ENCODE assay signal across 10 cellular contexts in the genomic region with DNA sequence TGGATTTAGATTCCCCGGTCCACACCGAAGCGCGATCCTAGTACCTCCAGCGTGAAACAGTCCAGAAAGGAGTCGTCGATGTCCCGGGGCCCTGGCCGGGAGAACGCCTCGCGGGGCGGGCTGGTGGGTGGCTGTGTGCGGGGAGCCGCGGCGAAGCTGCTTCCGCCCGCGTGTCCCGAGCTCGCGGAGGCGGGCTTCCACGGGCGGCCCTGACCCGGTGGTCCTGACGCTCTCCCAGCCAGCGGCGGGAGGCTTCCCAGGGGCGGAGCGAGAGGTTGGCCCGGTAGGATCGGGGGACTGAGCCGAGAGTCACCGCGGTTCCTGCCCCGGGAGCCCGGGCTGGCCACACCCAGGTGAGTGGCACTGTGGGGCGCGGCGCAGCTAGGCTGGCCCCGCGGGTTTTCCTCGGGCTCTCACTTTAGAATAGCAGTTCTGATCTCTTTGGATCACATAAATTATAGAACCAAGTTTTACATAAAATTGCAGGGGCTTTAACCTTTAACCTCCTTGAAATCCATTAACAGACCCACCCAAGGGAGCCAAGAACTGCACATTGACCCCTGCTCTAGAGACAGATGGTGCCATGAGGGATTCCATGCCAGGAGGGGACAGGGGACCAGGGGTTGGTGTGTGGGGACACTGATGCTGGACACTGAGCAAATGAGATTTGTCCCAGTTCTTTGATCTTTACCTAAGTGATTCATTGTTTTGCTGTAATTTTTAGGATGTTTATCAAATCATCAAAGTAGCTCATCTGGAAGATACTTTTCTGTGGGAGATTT. TPM values are rescaled to one million over a fixed set of nuclear protein-coding genes. Genes with fewer than 3 reads are reported as not detected.
A peak's percentile ranks its signal among the peaks of the same experiment; 100 is the strongest.
DNase-seq lines count a peak whose midpoint lies in the region; ATAC-seq and TF ChIP-seq lines count a peak whose summit lies in the region.
"Had no signal": no experiment of that assay in that cellular context is flagged by ENCODE, and none has a peak within 500 bp of the region (broad histone marks: within the 10 kb centered on the region; RNA-seq: fewer than 3 reads in every experiment).

No MANE protein-coding gene starts in this region.

- peaks cover 7% of the 10 kb centered on the region for H3K4me1 Mint-ChIP-seq in CD8-positive, alpha-beta T cell (ENCODE audit: low read depth)
- H3K4me1 Mint-ChIP-seq in activated CD4-positive, alpha-beta memory T cell treated with anti-CD3 and anti-CD28 coated beads for 36 hours (ENCODE audit: low read depth), result peaks cover 9% of the 10 kb centered on the region

- DNase-seq in CD8-positive, alpha-beta T cell, result no peak
- peak; percentile 18 for DNase-seq in activated CD4-positive, alpha-beta memory T cell treated with anti-CD3 and anti-CD28 coated beads for 36 hours
- DNase-seq in fibroblast of lung (ENCODE audit: low read depth in 2 of 2), result peak; percentile 15 to 33
- DNase-seq in omental fat pad (ENCODE audit: low spot score), result no peak
- no peak for DNase-seq in prostate gland (ENCODE audit: low spot score)
- DNase-seq in DMS153 treated with DMSO at 0.1 percent for 48 hours (lab: John Stamatoyannopoulos, UW; ENCODE audit: unreplicated experiment), result no peak
- DNase-seq in kidney glomerular epithelial cell (lab: John Stamatoyannopoulos, UW), result no peak
- no peak for DNase-seq in A172 (ENCODE audit: low spot score)

- H3K27me3 Mint-ChIP-seq in CD8-positive, alpha-beta T cell (ENCODE audit: low read depth), result peaks cover 52% of the 10 kb centered on the region
- peaks cover 41% of the 10 kb centered on the region for H3K27me3 Mint-ChIP-seq in activated CD4-positive, alpha-beta memory T cell treated with anti-CD3 and anti-CD28 coated beads for 36 hours

- CTCF ChIA-PET in CD8-positive, alpha-beta T cell (lab: Charles Lee), result interaction anchor here (0.7 kb wide), 1 partner anchor 16 kb away, joined by 3 read pairs; no protein-coding TSS in a partner anchor
- CTCF ChIA-PET in activated CD4-positive, alpha-beta memory T cell treated with anti-CD3 and anti-CD28 coated beads for 36 hours (lab: Charles Lee), result no interaction called here

- H3K79me2 ChIP-seq in fibroblast of lung (ENCODE audit: control insufficient read depth, insufficient read depth, low read length), result no peaks in the 10 kb centered on the region

- no peaks in the 10 kb centered on the region for H3K36me3 Mint-ChIP-seq in CD8-positive, alpha-beta T cell
- H3K36me3 Mint-ChIP-seq in activated CD4-positive, alpha-beta memory T cell treated with anti-CD3 and anti-CD28 coated beads for 36 hours, result peaks cover 1% of the 10 kb centered on the region

- H4K20me1 ChIP-seq in fibroblast of lung (ENCODE audit: control insufficient read depth, extremely low read depth, insufficient read depth, low read length), result no peaks in the 10 kb centered on the region

- H3K27me3 ChIP-seq in CD8-positive, alpha-beta T cell (ENCODE audit: insufficient read depth, low read length), result peaks cover 10% of the 10 kb centered on the region
- H3K27me3 ChIP-seq in fibroblast of lung (ENCODE audit: control insufficient read depth, insufficient read depth, low read length), result no peaks in the 10 kb centered on the region
- H3K27me3 ChIP-seq in prostate gland (replicated peaks; ENCODE audit: insufficient read depth), result no peaks in the 10 kb centered on the region

- H3K36me3 ChIP-seq in CD8-positive, alpha-beta T cell (ENCODE audit: insufficient read depth, low read length), result no peaks in the 10 kb centered on the region
- H3K36me3 ChIP-seq in fibroblast of lung (ENCODE audit: control insufficient read depth, insufficient read depth, low read length) (no peaks in the 10 kb centered on the region), prostate gland (no peaks in the 10 kb centered on the region)
- H3K36me3 ChIP-seq: neutrophil had no signal

- H3K27ac ChIP-seq in CD8-positive, alpha-beta T cell (ENCODE audit: low read depth, low read length), result no peak overlapping the region
- H3K27ac ChIP-seq in fibroblast of lung (ENCODE audit: insufficient read depth, low read length), result no peak overlapping the region
- H3K27ac ChIP-seq in prostate gland, result no peak overlapping the region
- H3K27ac ChIP-seq: neutrophil had no signal

- ATAC-seq in CD8-positive, alpha-beta T cell, result no peak
- peak; percentile 44 for ATAC-seq in omental fat pad (ENCODE audit: low FRiP score)

- WGBS in prostate gland, result 12% methylated on average over 22 of the region's 45 CpGs

- no peak for TF ChIP-seq CTCF in CD8-positive, alpha-beta T cell (IDR thresholded peaks at IDR 0.05)
- TF ChIP-seq CTCF in fibroblast of lung (conservative IDR thresholded peaks at IDR 0.05 in 1 of 2, IDR thresholded peaks at IDR 0.05 in 1 of 2; ENCODE audit: low read depth in 1 of 2, low read length in 2 of 2) (no peak), omental fat pad (IDR thresholded peaks at IDR 0.05) (no peak), prostate gland (IDR thresholded peaks at IDR 0.05) (no peak)

- H3K4me1 ChIP-seq in CD8-positive, alpha-beta T cell (ENCODE audit: insufficient read depth, low read length), result no peaks in the 10 kb centered on the region
- no peaks in the 10 kb centered on the region for H3K4me1 ChIP-seq in fibroblast of lung (ENCODE audit: control insufficient read depth, extremely low read depth, insufficient read depth, low read length)
- peaks cover 6% of the 10 kb centered on the region for H3K4me1 ChIP-seq in prostate gland (replicated peaks)

- POLR2A ChIA-PET in CD8-positive, alpha-beta T cell (lab: Charles Lee), result no interaction called here
- POLR2A ChIA-PET in activated CD4-positive, alpha-beta memory T cell treated with anti-CD3 and anti-CD28 coated beads for 36 hours (lab: Charles Lee), result no interaction called here

- H3K9me3 ChIP-seq in CD8-positive, alpha-beta T cell (ENCODE audit: low read length), result no peaks in the 10 kb centered on the region
- H3K9me3 ChIP-seq in fibroblast of lung (ENCODE audit: control insufficient read depth, insufficient read depth, low read depth, low read length) (no peaks in the 10 kb centered on the region), prostate gland (no peaks in the 10 kb centered on the region)
- H3K9me3 ChIP-seq: neutrophil had no signal

- no peak for TF ChIP-seq POLR2A in prostate gland (IDR thresholded peaks at IDR 0.05)

- H3K9ac ChIP-seq in fibroblast of lung (ENCODE audit: insufficient read depth, low read length), result no peak overlapping the region

- peak overlapping the region; percentile 32 for H3K4me3 Mint-ChIP-seq in CD8-positive, alpha-beta T cell
- peak overlapping the region; percentile 43 for H3K4me3 Mint-ChIP-seq in activated CD4-positive, alpha-beta memory T cell treated with anti-CD3 and anti-CD28 coated beads for 36 hours

- no peak overlapping the region for H2AFZ ChIP-seq in fibroblast of lung (ENCODE audit: low read length)

- no peaks in the 10 kb centered on the region for H3K9me3 Mint-ChIP-seq in CD8-positive, alpha-beta T cell
- H3K9me3 Mint-ChIP-seq in activated CD4-positive, alpha-beta memory T cell treated with anti-CD3 and anti-CD28 coated beads for 36 hours, result no peaks in the 10 kb centered on the region

- peak overlapping the region; percentile 72 for H3K4me2 ChIP-seq in fibroblast of lung (ENCODE audit: extremely low read depth, insufficient read depth, low read length)

- no peak overlapping the region for H3K4me3 ChIP-seq in CD8-positive, alpha-beta T cell (ENCODE audit: low read depth, low read length)
- H3K4me3 ChIP-seq in fibroblast of lung (replicated peaks in 1 of 4; ENCODE audit: control extremely low read depth in 1 of 4, insufficient read depth in 1 of 4, low read depth in 3 of 4, low read length in 4 of 4) (peak overlapping the region; percentile 15 to 44 (median 30)), prostate gland (peak overlapping the region in 1 of 2 donors; percentile 30)

- H3K27ac Mint-ChIP-seq in CD8-positive, alpha-beta T cell, result no peak overlapping the region
- H3K27ac Mint-ChIP-seq in activated CD4-positive, alpha-beta memory T cell treated with anti-CD3 and anti-CD28 coated beads for 36 hours, result no peak overlapping the region

- intact Hi-C loops in CD8-positive, alpha-beta T cell (cut with DNase I, micrococcal nuclease), result no loop called here
- intact Hi-C loops in activated CD4-positive, alpha-beta memory T cell treated with anti-CD3 and anti-CD28 coated beads for 36 hours (cut with micrococcal nuclease), result no loop called here
- intact Hi-C loops in prostate gland (cut with DNase I), result no loop called here

RNA-seq across cellular contexts. Expression of gene IL31RA, which starts 29.2 kb away (rescaled TPM):
- total RNA-seq in CD8-positive, alpha-beta T cell, result not detected
- total RNA-seq in activated CD4-positive, alpha-beta memory T cell treated with anti-CD3 and anti-CD28 coated beads for 36 hours, result under 1 TPM; 0.21 to 0.29 TPM
- total RNA-seq in fibroblast of lung (2.1 and 2.6 TPM in 2 replicates), omental fat pad (not detected), prostate gland (1 to 10 TPM in 1 of 2 donors, not detected in 1; 2.1 TPM)
- 0.28 and 2.2 TPM in 2 replicates for polyA plus RNA-seq in fibroblast of lung
- polyA plus RNA-seq in fibroblast of lung (2012), result 0.21 and 1.5 TPM in 2 replicates
- 0.37 TPM in 1 of 2 replicates, not detected in the other for polyA minus RNA-seq in fibroblast of lung (ENCODE audit: low replicate concordance)
- total RNA-seq in A172 (2014; rRNA removed; shearing (Covaris generic)), result 1.6 and 2.6 TPM in 2 replicates
- total RNA-seq: activated CD8-positive, alpha-beta memory T cell treated with anti-CD3 and anti-CD28 coated beads for 36 hours had no signal

Comparison
In these comparisons a context has a peak if more than half of its experiments do, and no peak if none do; other contexts are left out.
1. DNase-seq: peak in activated CD4-positive, alpha-beta memory T cell treated with anti-CD3 and anti-CD28 coated beads for 36 hours (single experiment) and fibroblast of lung (2 of 2); none in CD8-positive, alpha-beta T cell (0 of 7), omental fat pad (single experiment), prostate gland (single experiment), DMS153 treated with DMSO at 0.1 percent for 48 hours (single experiment), kidney glomerular epithelial cell (single experiment) and A172 (single experiment).